8 cellular contexts compared by ENCODE assay signal in the genomic region with DNA sequence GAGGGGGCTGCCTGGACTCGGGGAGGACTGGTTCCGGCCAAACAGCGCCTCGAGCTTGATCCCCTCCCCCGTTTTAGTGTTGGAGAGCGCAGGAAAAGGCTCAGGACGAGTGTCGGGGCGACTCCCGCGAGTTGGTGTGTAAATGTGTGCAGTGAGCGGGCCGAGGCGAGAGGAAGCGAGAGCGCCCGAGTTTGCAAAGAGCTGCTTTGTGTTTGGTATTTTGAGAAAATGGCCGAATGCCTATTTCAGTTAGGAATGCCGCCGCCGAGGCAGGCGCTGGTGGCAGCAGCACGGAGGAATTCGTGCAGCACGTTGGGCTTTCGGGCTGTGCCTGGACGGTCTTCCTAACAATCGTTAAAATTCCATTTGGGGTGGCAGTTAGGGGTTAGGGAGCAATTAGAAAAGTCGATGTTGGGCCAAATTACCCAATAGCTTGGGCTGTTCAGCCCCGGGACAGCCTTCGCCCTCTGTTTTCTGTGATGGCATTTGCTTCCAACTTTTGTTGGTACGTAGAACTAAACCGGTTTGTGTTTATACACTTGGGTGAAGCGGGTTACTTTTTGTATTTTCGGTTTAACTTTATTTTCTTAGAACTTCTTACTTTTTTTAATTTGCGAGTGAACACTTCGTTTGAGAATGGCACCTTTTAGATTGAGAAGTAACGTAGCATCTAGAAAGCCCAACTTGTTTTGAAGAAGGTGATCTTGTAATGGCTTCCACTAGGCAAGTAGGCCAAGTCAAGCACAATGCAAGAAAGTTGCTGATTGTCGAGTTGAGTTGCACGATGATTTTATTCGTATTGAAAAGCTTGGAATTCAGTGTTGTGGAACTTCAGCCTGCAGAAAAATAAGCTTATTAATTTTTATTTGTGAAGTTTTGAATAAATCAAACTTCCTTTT. TPM values are rescaled to one million over a fixed set of nuclear protein-coding genes. Genes with fewer than 3 reads are reported as not detected.
DNase-seq lines count a peak whose midpoint lies in the region; ATAC-seq, FAIRE-seq and TF ChIP-seq lines count a peak whose summit lies in the region.

No MANE protein-coding gene starts in this region.

- peak overlapping the region; percentile 88 for H3K27ac ChIP-seq in CD4-positive, CD25-positive, alpha-beta regulatory T cell (ENCODE audit: insufficient read depth, low read length, poor library complexity, severe bottlenecking)
- H3K27ac ChIP-seq in angular gyrus (ENCODE audit: low read depth, low read length): peak overlapping the region; percentile 40

- no peaks in the 10 kb centered on the region for H3K27me3 ChIP-seq in CD4-positive, CD25-positive, alpha-beta regulatory T cell (ENCODE audit: control insufficient read depth, insufficient read depth, low read length)

- TF ChIP-seq CTCF in D721Med (IDR thresholded peaks at IDR 0.05; ENCODE audit: insufficient read depth, missing control alignments): no peak

- ATAC-seq in CD4-positive, CD25-positive, alpha-beta regulatory T cell (ENCODE audit: low read depth in 2 of 2): peak; percentile 2 to 10
- ATAC-seq in GM19043 (IDR thresholded peaks at IDR 0.05; ENCODE audit: low read depth, unreplicated experiment) (peak; percentile 32), HG03175 (IDR thresholded peaks at IDR 0.05; ENCODE audit: unreplicated experiment) (peak; percentile 32), left cardiac atrium (peak; percentile 17 to 27)

- peaks cover 7% of the 10 kb centered on the region for H3K36me3 Mint-ChIP-seq in CD4-positive, CD25-positive, alpha-beta regulatory T cell

- peak overlapping the region; percentile 95 to 100 (median 98) for H3K4me3 Mint-ChIP-seq in CD4-positive, CD25-positive, alpha-beta regulatory T cell

- DNase-seq in CD4-positive, CD25-positive, alpha-beta regulatory T cell: peak in 2 of 3 donors; percentile 30 to 80
- DNase-seq in RKO (ENCODE audit: low spot score) (peak; percentile 60), left cardiac atrium (peak; percentile 65), posterior vena cava (ENCODE audit: low spot score) (peak; percentile 87), D721Med (ENCODE audit: insufficient read length, low spot score) (no peak)

- no peaks in the 10 kb centered on the region for H3K9me3 Mint-ChIP-seq in CD4-positive, CD25-positive, alpha-beta regulatory T cell

- H3K9me3 ChIP-seq in CD4-positive, CD25-positive, alpha-beta regulatory T cell (ENCODE audit: control insufficient read depth in 2 of 2, low read length in 2 of 2): no peaks in the 10 kb centered on the region

- H3K4me3 ChIP-seq in CD4-positive, CD25-positive, alpha-beta regulatory T cell (ENCODE audit: low read depth, low read length): peak overlapping the region; percentile 94

- peaks cover 58% of the 10 kb centered on the region for H3K4me1 ChIP-seq in CD4-positive, CD25-positive, alpha-beta regulatory T cell (ENCODE audit: control insufficient read depth, insufficient read depth, low read length, poor library complexity, severe bottlenecking)

- peaks cover 10% of the 10 kb centered on the region for H3K27me3 Mint-ChIP-seq in CD4-positive, CD25-positive, alpha-beta regulatory T cell

- peak overlapping the region; percentile 96 to 98 (median 98) for H3K27ac Mint-ChIP-seq in CD4-positive, CD25-positive, alpha-beta regulatory T cell

- intact Hi-C loops in left cardiac atrium (cut with DNase I): loop anchor here in 1 of 2 donors (10.0 kb wide), 1 partner anchor 205 kb away; the partner anchor contains the start of gene IGFBP7
- intact Hi-C loops in posterior vena cava (cut with DNase I): no loop called here

- peaks cover 6% of the 10 kb centered on the region for H3K36me3 ChIP-seq in CD4-positive, CD25-positive, alpha-beta regulatory T cell (ENCODE audit: control insufficient read depth, insufficient read depth, low read length)

- no peak for FAIRE-seq in D721Med (lab: Jason Lieb, UNC)

- H3K4me1 Mint-ChIP-seq in CD4-positive, CD25-positive, alpha-beta regulatory T cell: peaks cover 29 to 65% (median 43%) of the 10 kb centered on the region in 4 donors

RNA-seq across cellular contexts. Expression of gene REST, which starts 1.6 kb away (rescaled TPM):
- 68.0 TPM for total RNA-seq in CD4-positive, CD25-positive, alpha-beta regulatory T cell
- 100 to 1,000 TPM; 126 to 141 (median 134) TPM for polyA plus RNA-seq in CD4-positive, CD25-positive, alpha-beta regulatory T cell
- total RNA-seq in left cardiac atrium (10 to 100 TPM; 26.2 to 27.9 TPM), posterior vena cava (10 to 100 TPM; 31.9 to 32.0 TPM)
